Comparison of ENCODE assay signal across 12 cellular contexts in the genomic region with DNA sequence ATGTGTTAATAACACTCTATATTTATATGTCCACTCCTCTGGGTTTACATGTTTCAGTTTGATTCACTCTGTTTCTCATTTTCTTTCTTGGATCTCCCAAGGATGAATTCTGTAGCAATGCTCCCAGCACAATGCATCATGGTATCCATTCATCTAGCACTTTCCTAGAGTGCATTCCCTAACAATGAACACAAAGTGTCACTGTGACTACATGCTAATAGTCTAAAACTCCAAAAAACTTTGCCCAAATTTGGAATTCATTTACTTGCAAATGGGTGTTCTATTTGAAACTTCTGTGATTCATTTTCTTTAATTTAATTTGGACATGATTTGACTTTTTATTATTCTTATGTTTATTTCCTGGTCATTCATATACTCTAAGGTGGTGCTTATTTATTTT.
DNase-seq lines count a peak whose midpoint lies in the region; ATAC-seq and TF ChIP-seq lines count a peak whose summit lies in the region.
"Had no signal": no experiment of that assay in that cellular context is flagged by ENCODE, and none has a peak within 500 bp of the region (broad histone marks: within the 10 kb centered on the region; RNA-seq: fewer than 3 reads in every experiment).

No MANE protein-coding gene starts in this region.

- TF ChIP-seq POLR2A in adrenal gland (IDR thresholded peaks at IDR 0.05) (no peak), right lobe of liver (IDR thresholded peaks at IDR 0.05) (no peak)

- H3K27me3 ChIP-seq in adrenal gland, result no peaks in the 10 kb centered on the region
- no peaks in the 10 kb centered on the region for H3K27me3 ChIP-seq in right lobe of liver
- H3K27me3 ChIP-seq: left lung had no signal

- H3K27ac ChIP-seq in adrenal gland (no peak overlapping the region), right lobe of liver (no peak overlapping the region)
- H3K27ac ChIP-seq: left lung had no signal

- H3K9me3 ChIP-seq in adrenal gland (replicated peaks in 1 of 3) (no peaks in the 10 kb centered on the region), right lobe of liver (no peaks in the 10 kb centered on the region)
- H3K9me3 ChIP-seq: left lung had no signal

- DNase-seq in ELR (ENCODE audit: low read depth), result peak; percentile 18
- DNase-seq in HT-29 (ENCODE audit: low spot score), result peak; percentile 17
- no peak for DNase-seq in adrenal gland
- no peak for DNase-seq in right lobe of liver
- no peak for DNase-seq in GF-D8 (lab: John Stamatoyannopoulos, UW)
- DNase-seq in dedifferentiated amniotic fluid mesenchymal stem cell (ENCODE audit: extremely low spot score), result no peak
- DNase-seq: activated effector memory CD4-positive, alpha-beta T cell treated with Interleukin-2 at 50 U/mL for 16 hours; left lung; NCI-H2171 treated with DMSO at 0.1 percent for 48 hours; stimulated activated naive CD8-positive, alpha-beta T cell treated with anti-CD3 and anti-CD28 coated beads, Interleukin-15, Interleukin-2, amounts not matched to agents 100 U/mL and 50 U/mL, for 24 hours had no signal

- H3K4me3 ChIP-seq in adrenal gland, result no peak overlapping the region
- no peak overlapping the region for H3K4me3 ChIP-seq in right lobe of liver
- H3K4me3 ChIP-seq: left lung had no signal

- ATAC-seq in right lobe of liver (peak; percentile 65 to 77 (median 72)), GM21825 (IDR thresholded peaks at IDR 0.05; ENCODE audit: unreplicated experiment) (no peak), GM18870 (IDR thresholded peaks at IDR 0.05; ENCODE audit: unreplicated experiment) (no peak)
- ATAC-seq: left lung; stimulated activated naive CD8-positive, alpha-beta T cell treated with anti-CD3 and anti-CD28 coated beads, Interleukin-15, Interleukin-2, amounts not matched to agents 100 U/mL and 50 U/mL, for 24 hours had no signal

- no peaks in the 10 kb centered on the region for H3K4me1 ChIP-seq in adrenal gland (replicated peaks in 1 of 2)
- H3K4me1 ChIP-seq in right lobe of liver, result no peaks in the 10 kb centered on the region
- H3K4me1 ChIP-seq: left lung had no signal

- intact Hi-C loops in adrenal gland (cut with DNase I), result no loop called here
- intact Hi-C loops in right lobe of liver (cut with DNase I), result no loop called here

- H3K36me3 ChIP-seq in adrenal gland (replicated peaks in 1 of 2) (no peaks in the 10 kb centered on the region), right lobe of liver (no peaks in the 10 kb centered on the region)
- H3K36me3 ChIP-seq: left lung had no signal

- peak in 4 of 6 experiments; percentile 24 to 40 (median 32) for TF ChIP-seq CTCF in adrenal gland (IDR thresholded peaks at IDR 0.05)
- peak; percentile 38 to 57 (median 48) for TF ChIP-seq CTCF in right lobe of liver (IDR thresholded peaks at IDR 0.05)

Comparison
In these comparisons a context has a peak if more than half of its experiments do, and no peak if none do; other contexts are left out.
1. DNase-seq: peak in ELR (single experiment) and HT-29 (single experiment); none in adrenal gland (0 of 7), right lobe of liver (0 of 3), GF-D8 (single experiment) and dedifferentiated amniotic fluid mesenchymal stem cell (single experiment).
2. ATAC-seq: peak in right lobe of liver (4 of 4); none in GM21825 (single experiment) and GM18870 (single experiment).